9 cellular contexts compared by ENCODE assay signal in genomic region chr13:113153810-113154748, GRCh38. TPM values are rescaled to one million over a fixed set of nuclear protein-coding genes. Genes with fewer than 3 reads are reported as not detected.
DNase-seq lines count a peak whose midpoint lies in the region; ATAC-seq and TF ChIP-seq lines count a peak whose summit lies in the region.
"Had no signal": no experiment of that assay in that cellular context is flagged by ENCODE, and none has a peak within 500 bp of the region (broad histone marks: within the 10 kb centered on the region; RNA-seq: fewer than 3 reads in every experiment).

No MANE protein-coding gene starts in this region.

- H3K36me3 ChIP-seq in WERI-Rb-1 (no peaks in the 10 kb centered on the region), breast epithelium (no peaks in the 10 kb centered on the region), skeletal muscle tissue (ENCODE audit: control insufficient read depth in 3 of 3, insufficient read depth in 3 of 3, low read length in 3 of 3) (no peaks in the 10 kb centered on the region)

- H3K27me3 ChIP-seq in WERI-Rb-1 (ENCODE audit: insufficient read depth, low read depth, severe bottlenecking) (no peaks in the 10 kb centered on the region), breast epithelium (no peaks in the 10 kb centered on the region), skeletal muscle tissue (ENCODE audit: control insufficient read depth in 3 of 3, insufficient read depth in 3 of 3, low read length in 3 of 3) (peaks cover 0 to 2% (median 0%) of the 10 kb centered on the region in 3 donors)

- peak; percentile 27 for TF ChIP-seq POLR2A in breast epithelium (IDR thresholded peaks at IDR 0.05)

- H3K4me3 ChIP-seq in WERI-Rb-1 (ENCODE audit: low read depth, low read length) (peak overlapping the region; percentile 42), breast epithelium (peak overlapping the region; percentile 34 to 81 (median 56)), skeletal muscle tissue (ENCODE audit: low read length in 3 of 3) (peak overlapping the region; percentile 76 to 86 (median 77))

- peak overlapping the region; percentile 74 to 90 (median 85) for H3K9ac ChIP-seq in skeletal muscle tissue (ENCODE audit: low read depth in 1 of 3, low read length in 3 of 3)

- TF ChIP-seq CTCF in WERI-Rb-1 (IDR thresholded peaks at IDR 0.05; ENCODE audit: low read depth, low read length): no peak
- TF ChIP-seq CTCF in breast epithelium (IDR thresholded peaks at IDR 0.05): no peak

- ATAC-seq in GM21576 (IDR thresholded peaks at IDR 0.05; ENCODE audit: unreplicated experiment): peak; percentile 56
- ATAC-seq in GM21786 (IDR thresholded peaks at IDR 0.05; ENCODE audit: unreplicated experiment): no peak

- intact Hi-C loops in breast epithelium (cut with DNase I; ENCODE audit: low total_unique reads): no loop called here

- peaks cover 4% of the 10 kb centered on the region for H3K9me3 ChIP-seq in WERI-Rb-1 (ENCODE audit: severe bottlenecking)
- H3K9me3 ChIP-seq in breast epithelium: no peaks in the 10 kb centered on the region
- no peaks in the 10 kb centered on the region for H3K9me3 ChIP-seq in skeletal muscle tissue (ENCODE audit: control insufficient read depth in 3 of 3, low read length in 3 of 3)

- peaks cover 0 to 5% of the 10 kb centered on the region in 2 donors for H3K4me1 ChIP-seq in breast epithelium
- peaks cover 18 to 25% (median 19%) of the 10 kb centered on the region in 3 donors for H3K4me1 ChIP-seq in skeletal muscle tissue (ENCODE audit: control insufficient read depth in 3 of 3, insufficient read depth in 3 of 3, low read length in 3 of 3)

- DNase-seq in COLO829 (ENCODE audit: low spot score) (peak; percentile 57), MV-4-11 (lab: John Stamatoyannopoulos, UW) (peak; percentile 57), WERI-Rb-1 (peak; percentile 64), breast epithelium (ENCODE audit: low spot score in 2 of 2) (peak; percentile 73 to 84), iPS-NIHi11 (ENCODE audit: low spot score) (peak; percentile 84)

- H3K27ac ChIP-seq in WERI-Rb-1: peak overlapping the region; percentile 45
- peak overlapping the region; percentile 74 to 87 for H3K27ac ChIP-seq in breast epithelium
- peak overlapping the region; percentile 89 for H3K27ac ChIP-seq in skeletal muscle tissue (ENCODE audit: low read depth, low read length)
- H3K27ac ChIP-seq: epithelial cell of prostate had no signal

RNA-seq across cellular contexts. Expression of gene PROZ, which starts 4.4 kb away (rescaled TPM):
- total RNA-seq in breast epithelium: not detected
- not detected for total RNA-seq in skeletal muscle tissue

RNA-seq across cellular contexts. Expression of gene F10, which starts 31.5 kb away (rescaled TPM):
- total RNA-seq in breast epithelium (10 to 100 TPM in 1 of 3 donors, 1 to 10 TPM in 2; 5.1 to 63.2 (median 8.2) TPM), skeletal muscle tissue (33.9 TPM)

RNA-seq across cellular contexts. Expression of gene F7, which starts 48.5 kb away (rescaled TPM):
- under 1 TPM; 0.15 to 0.48 (median 0.33) TPM for total RNA-seq in breast epithelium
- total RNA-seq in skeletal muscle tissue: under 0.01 TPM

RNA-seq across cellular contexts. Expression of gene PCID2, which starts 54.4 kb away (rescaled TPM):
- total RNA-seq in breast epithelium (10 to 100 TPM; 50.2 to 79.2 (median 76.7) TPM), skeletal muscle tissue (36.0 TPM)

RNA-seq across cellular contexts. Expression of gene CUL4A, which starts 55.3 kb away (rescaled TPM):
- total RNA-seq in breast epithelium (100 to 1,000 TPM; 108 to 145 (median 142) TPM), skeletal muscle tissue (67.3 TPM)
